Comparison of ENCODE assay signal across 9 cellular contexts in the genomic region with DNA sequence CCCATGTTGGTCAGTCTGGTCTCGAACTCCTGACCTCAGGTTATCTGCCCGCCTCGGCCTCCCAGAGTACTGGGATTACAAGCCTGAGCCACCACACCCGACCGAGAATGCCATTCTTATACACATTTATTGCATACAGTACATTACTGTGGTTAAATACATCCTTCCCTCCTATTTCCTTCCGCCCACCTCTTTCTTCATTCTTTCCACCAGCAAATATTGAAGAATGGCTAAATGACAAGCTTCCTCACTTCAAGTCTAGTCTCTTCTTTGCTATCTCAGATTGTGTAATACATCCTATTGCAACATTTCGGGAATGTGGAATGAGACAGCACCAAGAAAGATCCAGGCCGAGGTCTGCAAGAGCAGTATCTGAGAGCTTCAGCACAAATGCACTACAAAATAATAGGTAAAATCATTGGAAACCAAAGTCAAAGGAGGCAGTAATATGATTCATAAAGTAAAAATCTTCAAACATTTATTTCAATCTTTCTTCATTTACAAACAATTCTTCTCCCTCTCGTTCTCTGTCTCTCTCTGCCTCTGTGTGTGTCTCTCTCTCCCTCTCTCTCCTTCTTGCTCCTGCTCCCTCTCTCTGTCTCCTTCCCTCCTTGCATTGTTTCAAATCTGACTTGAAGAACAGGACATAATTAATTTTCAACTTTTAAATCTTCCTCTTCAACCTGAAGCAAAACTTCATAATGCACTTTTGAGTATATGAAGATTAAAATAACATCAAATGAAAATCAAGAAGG.
A peak's percentile ranks its signal among the peaks of the same experiment; 100 is the strongest.
DNase-seq lines count a peak whose midpoint lies in the region; ATAC-seq, FAIRE-seq and TF ChIP-seq lines count a peak whose summit lies in the region.
"Had no signal": no experiment of that assay in that cellular context is flagged by ENCODE, and none has a peak within 500 bp of the region (broad histone marks: within the 10 kb centered on the region; RNA-seq: fewer than 3 reads in every experiment).

No MANE protein-coding gene starts in this region.

- intact Hi-C loops in mammary epithelial cell (cut with micrococcal nuclease), result loop anchor here (1.0 to 5.0 kb wide), 7 partner anchors 28 to 469 kb away; a partner anchor contains a TSS

- dilution Hi-C loops in mammary epithelial cell (cut with HindIII; ENCODE audit: low sequenced_read_pairs), result loop anchor here (5.0 kb wide), 1 partner anchor 86 kb away; no protein-coding TSS in a partner anchor

- H3K4me3 Mint-ChIP-seq in mesothelial cell of epicardium, result no peak overlapping the region

- H3K79me2 ChIP-seq in mammary epithelial cell (ENCODE audit: insufficient read depth, low read length), result no peaks in the 10 kb centered on the region

- peaks cover 34% of the 10 kb centered on the region for H3K4me1 ChIP-seq in mammary epithelial cell (ENCODE audit: insufficient read depth, low read length)

- H3K27me3 ChIP-seq in mammary epithelial cell (ENCODE audit: insufficient read depth, low read length), result no peaks in the 10 kb centered on the region

- no peaks in the 10 kb centered on the region for H3K36me3 ChIP-seq in mammary epithelial cell (ENCODE audit: insufficient read depth, low read length)

- TF ChIP-seq CTCF in AG10803 (conservative IDR thresholded peaks at IDR 0.05; ENCODE audit: low read length) (no peak), mammary epithelial cell (conservative IDR thresholded peaks at IDR 0.05 in 1 of 2, IDR thresholded peaks at IDR 0.05 in 1 of 2; ENCODE audit: extremely low read depth in 1 of 2, insufficient read depth in 1 of 2, low read depth in 1 of 2, low read length in 2 of 2) (no peak), mesothelial cell of epicardium (IDR thresholded peaks at IDR 0.05; ENCODE audit: unreplicated experiment) (no peak), D721Med (IDR thresholded peaks at IDR 0.05; ENCODE audit: insufficient read depth, missing control alignments) (no peak)

- H2AFZ ChIP-seq in mammary epithelial cell (ENCODE audit: low read depth, low read length), result no peak overlapping the region

- no peaks in the 10 kb centered on the region for H4K20me1 ChIP-seq in mammary epithelial cell (ENCODE audit: insufficient read depth, low read length)

- no peaks in the 10 kb centered on the region for H3K9me3 Mint-ChIP-seq in mesothelial cell of epicardium

- ATAC-seq in HG03460 (IDR thresholded peaks at IDR 0.05; ENCODE audit: unreplicated experiment), result no peak
- no peak for ATAC-seq in HG02852 (IDR thresholded peaks at IDR 0.05; ENCODE audit: unreplicated experiment)
- ATAC-seq in HG03354 (IDR thresholded peaks at IDR 0.05; ENCODE audit: poor library complexity, severe bottlenecking, unreplicated experiment), result no peak

- H3K36me3 Mint-ChIP-seq in mesothelial cell of epicardium, result no peaks in the 10 kb centered on the region

- H3K4me1 Mint-ChIP-seq in mesothelial cell of epicardium, result peaks cover 7% of the 10 kb centered on the region

- peak overlapping the region; percentile 59 for H3K4me2 ChIP-seq in mammary epithelial cell (ENCODE audit: insufficient read depth, low read depth, low read length)

- H3K27ac ChIP-seq in mammary epithelial cell (ENCODE audit: insufficient read depth, low read depth, low read length), result peak overlapping the region; percentile 93

- H3K4me3 ChIP-seq in AG10803 (ENCODE audit: low read length), result no peak overlapping the region
- peak overlapping the region in 1 of 3 experiments; percentile 6 for H3K4me3 ChIP-seq in mammary epithelial cell (replicated peaks in 1 of 3; ENCODE audit: insufficient read depth in 1 of 3, low read depth in 2 of 3, low read length in 3 of 3)

- DNase-seq in AG10803 (ENCODE audit: low read depth) (peak; percentile 99), M059J (ENCODE audit: low read depth) (peak; percentile 61), mammary epithelial cell (peak; percentile 97), mesothelial cell of epicardium (ENCODE audit: low spot score in 2 of 2, unreplicated experiment in 2 of 2) (no peak), D721Med (ENCODE audit: insufficient read length, low spot score) (no peak)

- WGBS in mammary epithelial cell (ENCODE audit: low coverage, missing lambda C conversion rate), result 2% methylated on average over 9 of the region's 9 CpGs

- no peaks in the 10 kb centered on the region for H3K27me3 Mint-ChIP-seq in mesothelial cell of epicardium (ENCODE audit: low read depth)

- in situ Hi-C loops in mammary epithelial cell (cut with MboI; ENCODE audit: low sequenced_read_pairs in 2 of 2), result loop anchor here (5.0 to 10.0 kb wide), 2 partner anchors 93 to 96 kb away; a partner anchor contains a TSS

- FAIRE-seq in D721Med (lab: Jason Lieb, UNC), result no peak
- FAIRE-seq: islet of Langerhans had no signal

- H3K9ac ChIP-seq in mammary epithelial cell (ENCODE audit: insufficient read depth, low read length), result peak overlapping the region; percentile 61

- CTCF ChIA-PET in mammary epithelial cell (lab: Charles Lee; ENCODE audit: low non-redundant PET), result interaction anchor here (0.6 to 0.8 kb wide), 2 partner anchors 169 to 312 kb away, joined by 3 to 5 read pairs; no protein-coding TSS in a partner anchor

- no TSS peak for BruUV-seq in mammary epithelial cell (replicated peaks; lab: Mats Ljungman, UMichigan)

- peak overlapping the region; percentile 10 for H3K27ac Mint-ChIP-seq in mesothelial cell of epicardium

- H3K9me3 ChIP-seq in mammary epithelial cell (replicated peaks; ENCODE audit: insufficient read depth, low read length), result no peaks in the 10 kb centered on the region

Comparison
In these comparisons a context has a peak if more than half of its experiments do, and no peak if none do; other contexts are left out.
1. DNase-seq: peak in AG10803 (single experiment), M059J (single experiment) and mammary epithelial cell (single experiment); none in mesothelial cell of epicardium (0 of 2) and D721Med (single experiment).